ENCODE assay signal across 8 cellular contexts in the genomic region with DNA sequence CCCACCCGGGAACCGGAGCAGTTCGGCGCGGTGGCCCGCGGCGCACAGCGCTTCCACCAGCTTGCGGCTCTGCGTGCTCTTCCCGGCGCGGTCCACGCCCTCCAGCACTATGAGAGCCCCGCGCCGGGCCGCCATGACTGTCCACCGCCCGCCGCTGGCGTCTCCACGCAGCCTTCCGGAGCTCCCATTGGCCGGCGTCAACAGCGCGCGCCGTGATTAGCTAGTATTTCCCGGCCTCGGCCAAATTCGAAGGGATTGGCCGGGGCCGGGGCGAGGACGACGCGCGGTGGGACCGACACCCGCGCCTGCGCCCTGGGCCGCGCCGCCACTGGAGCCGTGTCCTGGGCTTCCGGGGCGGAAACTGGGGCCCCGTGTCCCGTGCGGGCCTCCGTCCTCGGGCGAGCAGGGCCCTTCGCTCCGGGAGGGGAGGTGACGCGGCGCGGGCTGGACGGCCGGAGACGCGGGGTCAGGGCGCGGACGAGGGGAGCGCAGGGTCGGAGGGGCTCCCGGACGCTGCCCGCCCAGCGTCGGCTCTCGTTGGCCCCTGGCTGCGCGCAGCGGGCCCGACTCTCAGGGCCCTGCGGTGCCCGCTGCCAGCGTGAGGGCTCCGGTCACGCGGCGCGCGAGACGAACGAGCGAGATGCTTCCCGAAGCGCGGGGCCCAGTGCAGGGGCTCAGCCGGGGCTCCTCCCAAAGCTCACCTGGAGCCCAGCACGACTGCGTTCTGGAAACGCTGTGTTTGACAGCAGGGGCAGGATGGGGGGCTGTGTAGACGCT. TPM values are rescaled to one million over a fixed set of nuclear protein-coding genes. Genes with fewer than 3 reads are reported as not detected.
DNase-seq lines count a peak whose midpoint lies in the region; ATAC-seq and TF ChIP-seq lines count a peak whose summit lies in the region.

A gene with protein sequence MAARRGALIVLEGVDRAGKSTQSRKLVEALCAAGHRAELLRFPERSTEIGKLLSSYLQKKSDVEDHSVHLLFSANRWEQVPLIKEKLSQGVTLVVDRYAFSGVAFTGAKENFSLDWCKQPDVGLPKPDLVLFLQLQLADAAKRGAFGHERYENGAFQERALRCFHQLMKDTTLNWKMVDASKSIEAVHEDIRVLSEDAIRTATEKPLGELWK (minus strand): TSS at position 167 of the 777 bp plus-strand sequence. CDS start 32 bp downstream, at position 135.

- TF ChIP-seq CTCF in OCI-LY3 (IDR thresholded peaks at IDR 0.05; ENCODE audit: low read depth, low read length) (no peak), endothelial cell (IDR thresholded peaks at IDR 0.05; ENCODE audit: unreplicated experiment) (no peak)

- peaks cover 66% of the 10 kb centered on the region for H3K79me2 ChIP-seq in OCI-LY3 (ENCODE audit: low read length)

- DNase-seq in D341Med (ENCODE audit: low spot score) (peak; percentile 98), HuH-7.5 (ENCODE audit: low spot score) (peak; percentile 97), endothelial cell (ENCODE audit: low spot score) (peak; percentile 98), midbrain (lab: John Stamatoyannopoulos, UW) (peak; percentile 97)
- DNase-seq in activated CD8-positive, alpha-beta memory T cell treated with anti-CD3 and anti-CD28 coated beads, Interleukin-2, amount 50 U/mL, for 48 hours = peak; percentile 98
- peak; percentile 88 to 89 for DNase-seq in stimulated activated CD8-positive, alpha-beta memory T cell treated with anti-CD3 and anti-CD28 coated beads, Interleukin-2, amount 100 ng/mL, for 1 hour (ENCODE audit: low read depth in 2 of 2)

- peaks cover 4% of the 10 kb centered on the region for H3K27me3 Mint-ChIP-seq in endothelial cell (ENCODE audit: unreplicated experiment)

- H3K27me3 ChIP-seq in OCI-LY3 (ENCODE audit: low read depth, low read length) = no peaks in the 10 kb centered on the region

- peaks cover 14% of the 10 kb centered on the region for H3K4me1 ChIP-seq in OCI-LY3 (ENCODE audit: low read length)

- peak within 1 kb of the TSS; percentile 69; the same call in 1 of the 2 replicates for H2AFZ ChIP-seq in OCI-LY3 (ENCODE audit: low read depth, low read length)

- H3K9me3 ChIP-seq in OCI-LY3 (ENCODE audit: insufficient read depth, low read length) = no peaks in the 10 kb centered on the region

- H3K9ac ChIP-seq in OCI-LY3 (ENCODE audit: low read length) = peak within 1 kb of the TSS; percentile 91

- H3K27ac ChIP-seq in OCI-LY3 (ENCODE audit: low read length) = peak within 1 kb of the TSS; percentile 70

- H3K36me3 ChIP-seq in OCI-LY3 (replicated peaks; ENCODE audit: low read depth, low read length) = peaks cover 29% of the 10 kb centered on the region

- peak within 1 kb of the TSS; percentile 85 for H3K4me2 ChIP-seq in OCI-LY3 (ENCODE audit: low read length)

- no peaks in the 10 kb centered on the region for H4K20me1 ChIP-seq in OCI-LY3 (ENCODE audit: insufficient read depth, low read length)

- H3K9me3 Mint-ChIP-seq in endothelial cell (ENCODE audit: unreplicated experiment) = no peaks in the 10 kb centered on the region

- H3K4me3 Mint-ChIP-seq in endothelial cell (ENCODE audit: unreplicated experiment) = peak within 1 kb of the TSS; percentile 96

- peaks cover 14% of the 10 kb centered on the region for H3K4me1 Mint-ChIP-seq in endothelial cell (ENCODE audit: unreplicated experiment)

- H3K4me3 ChIP-seq in OCI-LY3 (ENCODE audit: low read length) = peak within 1 kb of the TSS; percentile 96

- peak within 1 kb of the TSS; percentile 82 for H3K27ac Mint-ChIP-seq in endothelial cell (ENCODE audit: unreplicated experiment)

- peak; percentile 93 for ATAC-seq in GM21515 (IDR thresholded peaks at IDR 0.05; ENCODE audit: unreplicated experiment)

- H3K36me3 Mint-ChIP-seq in endothelial cell (ENCODE audit: low read depth, unreplicated experiment) = no peaks in the 10 kb centered on the region

RNA-seq across cellular contexts. Expression of the gene that starts here (rescaled TPM):
- total RNA-seq in endothelial cell (ENCODE audit: unreplicated experiment) = 42.3 TPM

Comparison
In these comparisons a context has a peak if more than half of its experiments do, and no peak if none do; other contexts are left out.
1. Peak in every context shown above with its lines: DNase-seq, ATAC-seq, H3K4me3 ChIP-seq and H3K27ac ChIP-seq.